12 cellular contexts compared by ENCODE assay signal in the genomic region with DNA sequence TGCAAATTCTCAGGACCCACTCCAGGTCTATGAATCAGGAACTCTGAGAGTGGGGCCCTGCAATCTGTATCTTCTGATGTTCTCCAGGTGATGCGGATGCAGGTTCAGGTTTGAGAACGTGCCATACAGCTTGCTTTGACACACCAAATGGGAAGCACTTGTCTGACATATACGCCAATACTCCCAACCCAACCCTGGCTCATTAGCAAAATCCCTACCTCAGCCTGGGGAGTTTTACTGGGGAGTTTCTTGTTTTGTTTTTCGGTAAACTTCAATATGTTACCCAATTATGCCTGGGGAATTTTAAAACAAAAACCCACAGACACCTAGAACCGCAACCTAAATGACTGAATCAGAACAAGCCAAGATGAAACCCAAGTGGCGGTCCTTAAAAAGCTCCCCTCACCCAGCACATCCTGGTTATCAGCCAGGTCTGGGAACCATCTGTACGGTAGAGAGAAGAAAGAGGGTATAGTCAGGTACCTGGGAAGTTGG. TPM values are rescaled to one million over a fixed set of nuclear protein-coding genes. Genes with fewer than 3 reads are reported as not detected.
DNase-seq lines count a peak whose midpoint lies in the region; ATAC-seq and TF ChIP-seq lines count a peak whose summit lies in the region.
"Had no signal": no experiment of that assay in that cellular context is flagged by ENCODE, and none has a peak within 500 bp of the region (broad histone marks: within the 10 kb centered on the region; RNA-seq: fewer than 3 reads in every experiment).

No MANE protein-coding gene starts in this region.

- H3K4me1 Mint-ChIP-seq in natural killer cell treated with Interleukin-12 subunit alpha and Interleukin-12 subunit beta and Interleukin-15 and Interleukin-18, amount 100 ng/mL, for 72 hours (ENCODE audit: low read depth in 2 of 2), result peaks cover 3 to 10% of the 10 kb centered on the region in 2 donors
- H3K4me1 Mint-ChIP-seq in natural killer cell, result no peaks in the 10 kb centered on the region
- peaks cover 2% of the 10 kb centered on the region for H3K4me1 Mint-ChIP-seq in activated T-cell treated with anti-CD3 and anti-CD28 coated beads, Interleukin-2, amount 50 U/mL, for 4 hours (ENCODE audit: low read depth)

- H3K9me3 ChIP-seq in thoracic aorta (no peaks in the 10 kb centered on the region), colonic mucosa (no peaks in the 10 kb centered on the region)
- H3K9me3 ChIP-seq: right lobe of liver, vagina had no signal

- H3K27ac ChIP-seq in thoracic aorta, result no peak overlapping the region
- H3K27ac ChIP-seq in colonic mucosa, result no peak overlapping the region
- H3K27ac ChIP-seq: right lobe of liver, vagina had no signal

- H3K27ac Mint-ChIP-seq in natural killer cell treated with Interleukin-12 subunit alpha and Interleukin-12 subunit beta and Interleukin-15 and Interleukin-18, amount 100 ng/mL, for 72 hours, result no peak overlapping the region
- H3K27ac Mint-ChIP-seq in natural killer cell, result no peak overlapping the region

- intact Hi-C loops in natural killer cell (cut with micrococcal nuclease), result no loop called here
- intact Hi-C loops in colonic mucosa (cut with DNase I), result no loop called here

- H3K27me3 Mint-ChIP-seq in natural killer cell treated with Interleukin-12 subunit alpha and Interleukin-12 subunit beta and Interleukin-15 and Interleukin-18, amount 100 ng/mL, for 72 hours, result no peaks in the 10 kb centered on the region
- no peaks in the 10 kb centered on the region for H3K27me3 Mint-ChIP-seq in natural killer cell (ENCODE audit: low read depth in 2 of 2)
- no peaks in the 10 kb centered on the region for H3K27me3 Mint-ChIP-seq in activated T-cell treated with anti-CD3 and anti-CD28 coated beads, Interleukin-2, amount 50 U/mL, for 4 hours (ENCODE audit: low read depth)
- H3K27me3 Mint-ChIP-seq: naive B cell had no signal

- no peaks in the 10 kb centered on the region for H3K36me3 Mint-ChIP-seq in natural killer cell treated with Interleukin-12 subunit alpha and Interleukin-12 subunit beta and Interleukin-15 and Interleukin-18, amount 100 ng/mL, for 72 hours
- H3K36me3 Mint-ChIP-seq in natural killer cell, result no peaks in the 10 kb centered on the region
- peaks cover 26% of the 10 kb centered on the region for H3K36me3 Mint-ChIP-seq in activated T-cell treated with anti-CD3 and anti-CD28 coated beads, Interleukin-2, amount 50 U/mL, for 4 hours (ENCODE audit: insufficient read depth)

- H3K36me3 ChIP-seq in thoracic aorta (no peaks in the 10 kb centered on the region), colonic mucosa (no peaks in the 10 kb centered on the region)
- H3K36me3 ChIP-seq: right lobe of liver, vagina had no signal

- peak in 1 of 2 donors; percentile 80 for ATAC-seq in natural killer cell treated with Interleukin-12 subunit alpha and Interleukin-12 subunit beta and Interleukin-15 and Interleukin-18, amount 100 ng/mL, for 72 hours
- ATAC-seq in natural killer cell (no peak), GM21786 (IDR thresholded peaks at IDR 0.05; ENCODE audit: unreplicated experiment) (peak; percentile 49), HG03196 (IDR thresholded peaks at IDR 0.05; ENCODE audit: unreplicated experiment) (peak; percentile 45), thoracic aorta (ENCODE audit: insufficient number of reproducible peaks, low FRiP score, low read depth) (peak; percentile 33)
- no peak for ATAC-seq in activated T-cell treated with anti-CD3 and anti-CD28 coated beads, Interleukin-2, amount 50 U/mL, for 4 hours
- ATAC-seq: right lobe of liver had no signal

- H3K4me3 ChIP-seq in thoracic aorta (no peak overlapping the region), colonic mucosa (no peak overlapping the region)
- H3K4me3 ChIP-seq: right lobe of liver, vagina had no signal

- H3K4me1 ChIP-seq in thoracic aorta (ENCODE audit: control insufficient read depth in 1 of 2, low read depth in 2 of 2) (no peaks in the 10 kb centered on the region), colonic mucosa (no peaks in the 10 kb centered on the region)
- H3K4me1 ChIP-seq: right lobe of liver, vagina had no signal

- TF ChIP-seq CTCF in natural killer cell (IDR thresholded peaks at IDR 0.05) (no peak), thoracic aorta (IDR thresholded peaks at IDR 0.05) (no peak), colonic mucosa (IDR thresholded peaks at IDR 0.05) (no peak)

- no peak for DNase-seq in natural killer cell treated with Interleukin-12 subunit alpha and Interleukin-12 subunit beta and Interleukin-15 and Interleukin-18, amount 100 ng/mL, for 72 hours (ENCODE audit: low spot score)
- DNase-seq in natural killer cell, result no peak
- no peak for DNase-seq in thoracic aorta (ENCODE audit: low spot score)
- no peak for DNase-seq in colonic mucosa
- no peak for DNase-seq in D341Med (ENCODE audit: low spot score)
- DNase-seq in activated T-cell treated with anti-CD3 and anti-CD28 coated beads, Interleukin-2, amount 50 U/mL, for 4 hours, result no peak
- DNase-seq: KG1, naive B cell, right lobe of liver had no signal

- H3K4me3 Mint-ChIP-seq in natural killer cell treated with Interleukin-12 subunit alpha and Interleukin-12 subunit beta and Interleukin-15 and Interleukin-18, amount 100 ng/mL, for 72 hours, result peak overlapping the region; percentile 61
- no peak overlapping the region for H3K4me3 Mint-ChIP-seq in natural killer cell
- H3K4me3 Mint-ChIP-seq in activated T-cell treated with anti-CD3 and anti-CD28 coated beads, Interleukin-2, amount 50 U/mL, for 4 hours, result no peak overlapping the region
- H3K4me3 Mint-ChIP-seq: naive B cell had no signal

- H3K27me3 ChIP-seq in thoracic aorta (replicated peaks; ENCODE audit: insufficient read depth) (no peaks in the 10 kb centered on the region), colonic mucosa (no peaks in the 10 kb centered on the region)
- H3K27me3 ChIP-seq: right lobe of liver, vagina had no signal

- H3K9ac ChIP-seq in colonic mucosa (ENCODE audit: low read depth in 2 of 2, low read length in 2 of 2), result no peak overlapping the region

- no peaks in the 10 kb centered on the region for H3K9me3 Mint-ChIP-seq in natural killer cell treated with Interleukin-12 subunit alpha and Interleukin-12 subunit beta and Interleukin-15 and Interleukin-18, amount 100 ng/mL, for 72 hours
- H3K9me3 Mint-ChIP-seq in natural killer cell, result no peaks in the 10 kb centered on the region
- no peaks in the 10 kb centered on the region for H3K9me3 Mint-ChIP-seq in activated T-cell treated with anti-CD3 and anti-CD28 coated beads, Interleukin-2, amount 50 U/mL, for 4 hours
- H3K9me3 Mint-ChIP-seq: naive B cell had no signal

RNA-seq across cellular contexts. Expression of a gene that starts 41.2 kb away (rescaled TPM):
- 10 to 100 TPM in 1 of 2 donors, 1 to 10 TPM in 1; 5.5 to 20.6 TPM for total RNA-seq in natural killer cell treated with Interleukin-12 subunit alpha and Interleukin-12 subunit beta and Interleukin-15 and Interleukin-18, amount 100 ng/mL, for 72 hours
- total RNA-seq in natural killer cell (10 to 100 TPM in 1 of 3 donors, 1 to 10 TPM in 2; 4.8 to 10.3 (median 6.5) TPM), thoracic aorta (10 to 100 TPM in 1 of 2 donors, 1 to 10 TPM in 1; 2.8 to 12.2 TPM), colonic mucosa (10 to 100 TPM; 11.4 to 14.7 TPM)
- 10 to 100 TPM; 17.6 to 18.5 (median 18.3) TPM for total RNA-seq in activated T-cell treated with anti-CD3 and anti-CD28 coated beads, Interleukin-2, amount 50 U/mL, for 4 hours

Comparison
In these comparisons a context has a peak if more than half of its experiments do, and no peak if none do; other contexts are left out.
1. ATAC-seq: peak in GM21786 (single experiment), HG03196 (single experiment) and thoracic aorta (single experiment); none in natural killer cell (0 of 3) and activated T-cell treated with anti-CD3 and anti-CD28 coated beads, Interleukin-2, amount 50 U/mL, for 4 hours (0 of 2).